Comparison of ENCODE assay signal across 24 cellular contexts in genomic region chr7:155560196-155560595, GRCh38. TPM values are rescaled to one million over a fixed set of nuclear protein-coding genes. Genes with fewer than 3 reads are reported as not detected.
DNase-seq lines count a peak whose midpoint lies in the region; ATAC-seq and TF ChIP-seq lines count a peak whose summit lies in the region.
"Had no signal": no experiment of that assay in that cellular context is flagged by ENCODE, and none has a peak within 500 bp of the region (broad histone marks: within the 10 kb centered on the region; RNA-seq: fewer than 3 reads in every experiment).

No MANE protein-coding gene starts in this region.

- H4K20me1 ChIP-seq in GM23338 (replicated peaks; ENCODE audit: insufficient read depth), result no peaks in the 10 kb centered on the region
- H4K20me1 ChIP-seq in neural progenitor cell (ENCODE audit: low read depth), result no peaks in the 10 kb centered on the region
- H4K20me1 ChIP-seq: BLaER1 treated with 17β-estradiol and CSF1 and Interleukin-3, amounts not matched to agents 10 nM and 100 nM had no signal

- POLR2A ChIA-PET in WTC11 (lab: Charles Lee), result no interaction called here

- H3K4me3 ChIP-seq in GM23338, result no peak overlapping the region
- H3K4me3 ChIP-seq in neural progenitor cell, result no peak overlapping the region
- H3K4me3 ChIP-seq in spleen, result no peak overlapping the region
- H3K4me3 ChIP-seq in foreskin fibroblast (ENCODE audit: low read depth in 1 of 2, low read length in 2 of 2), result no peak overlapping the region
- H3K4me3 ChIP-seq: A549; BLaER1 treated with 17β-estradiol and CSF1 and Interleukin-3, amounts not matched to agents 10 nM and 100 nM; GM12878; HAP-1 had no signal

- no peaks in the 10 kb centered on the region for H3K9me3 Mint-ChIP-seq in GM23338
- no peaks in the 10 kb centered on the region for H3K9me3 Mint-ChIP-seq in WTC11
- no peaks in the 10 kb centered on the region for H3K9me3 Mint-ChIP-seq in neural progenitor cell
- H3K9me3 Mint-ChIP-seq: CD4-positive, alpha-beta T cell; CD8-positive, alpha-beta memory T cell; HFFc6 had no signal

- H3K27ac Mint-ChIP-seq in GM23338 (no peak overlapping the region), WTC11 (peak overlapping the region; percentile 38; the same call in 1 of the 2 replicates), neural progenitor cell (peak overlapping the region; percentile 64)
- H3K27ac Mint-ChIP-seq: CD4-positive, alpha-beta T cell; HFFc6 had no signal

- H3K36me3 ChIP-seq in GM23338 (ENCODE audit: insufficient read depth) (no peaks in the 10 kb centered on the region), neural progenitor cell (no peaks in the 10 kb centered on the region), spleen (no peaks in the 10 kb centered on the region)
- H3K36me3 ChIP-seq: BE2C; BLaER1 treated with 17β-estradiol and CSF1 and Interleukin-3, amounts not matched to agents 10 nM and 100 nM; HAP-1 had no signal

- H3K9ac ChIP-seq in neural progenitor cell, result no peak overlapping the region
- H3K9ac ChIP-seq: BLaER1 treated with 17β-estradiol and CSF1 and Interleukin-3, amounts not matched to agents 10 nM and 100 nM had no signal

- DNase-seq in GM23338 (ENCODE audit: low spot score) (no peak), WTC11 (ENCODE audit: low spot score) (no peak), neural progenitor cell (ENCODE audit: low spot score) (no peak), spleen (peak; percentile 33), foreskin fibroblast (no peak), SW 1271 (lab: John Stamatoyannopoulos, UW) (no peak), substantia nigra (lab: John Stamatoyannopoulos, UW) (no peak)
- DNase-seq: 8988T; ACHN; AML-193; BE2C; CD4-positive, alpha-beta T cell; CD8-positive, alpha-beta memory T cell; DMS 273 treated with DMSO at 0.1 percent for 48 hours; DMS79; EL; GDM1; GOT3; HFFc6 had no signal

- no peak for TF ChIP-seq POLR2A in spleen (IDR thresholded peaks at IDR 0.05)

- H3K27me3 ChIP-seq in GM23338 (ENCODE audit: insufficient read depth) (no peaks in the 10 kb centered on the region), neural progenitor cell (no peaks in the 10 kb centered on the region), spleen (replicated peaks in 1 of 7) (peaks cover 0 to 39% (median 0%) of the 10 kb centered on the region in 7 donors)
- H3K27me3 ChIP-seq: BE2C; BLaER1 treated with 17β-estradiol and CSF1 and Interleukin-3, amounts not matched to agents 10 nM and 100 nM had no signal

- TF ChIP-seq CTCF in GM23338 (conservative IDR thresholded peaks at IDR 0.05; ENCODE audit: low read depth in 2 of 2) (no peak), WTC11 (IDR thresholded peaks at IDR 0.05) (no peak), neural progenitor cell (IDR thresholded peaks at IDR 0.05) (no peak), spleen (IDR thresholded peaks at IDR 0.05 in 8 of 11, conservative IDR thresholded peaks at IDR 0.05 in 3 of 11) (no peak), foreskin fibroblast (IDR thresholded peaks at IDR 0.05; ENCODE audit: low read depth, low read length) (no peak)

- CTCF ChIA-PET in WTC11 (lab: Charles Lee), result interaction anchor here (0.5 to 1.2 kb wide), 2 partner anchors 38 to 237 kb away, joined by 3 to 7 read pairs; no protein-coding TSS in a partner anchor

- no peaks in the 10 kb centered on the region for H3K9me3 ChIP-seq in neural progenitor cell (ENCODE audit: low read depth)
- H3K9me3 ChIP-seq in spleen, result no peaks in the 10 kb centered on the region
- H3K9me3 ChIP-seq: A549; BE2C; BLaER1 treated with 17β-estradiol and CSF1 and Interleukin-3, amounts not matched to agents 10 nM and 100 nM; HAP-1 had no signal

- peaks cover 5% of the 10 kb centered on the region for H3K27me3 Mint-ChIP-seq in GM23338 (ENCODE audit: insufficient read depth, low read depth, poor library complexity)
- no peaks in the 10 kb centered on the region; the same call in 1 of the 2 replicates for H3K27me3 Mint-ChIP-seq in WTC11 (ENCODE audit: low read depth)
- peaks cover 9% of the 10 kb centered on the region for H3K27me3 Mint-ChIP-seq in neural progenitor cell (ENCODE audit: insufficient read depth, low read depth)

- H3K36me3 Mint-ChIP-seq in GM23338 (ENCODE audit: low read depth), result no peaks in the 10 kb centered on the region
- H3K36me3 Mint-ChIP-seq in WTC11, result no peaks in the 10 kb centered on the region
- no peaks in the 10 kb centered on the region for H3K36me3 Mint-ChIP-seq in neural progenitor cell
- H3K36me3 Mint-ChIP-seq: CD14-positive monocyte; CD8-positive, alpha-beta memory T cell had no signal

- H3K9me2 ChIP-seq in GM23338 (ENCODE audit: insufficient read depth), result no peaks in the 10 kb centered on the region

- H3K79me2 ChIP-seq in GM23338 (replicated peaks; ENCODE audit: insufficient read depth), result no peaks in the 10 kb centered on the region
- H3K79me2 ChIP-seq in neural progenitor cell (ENCODE audit: low read depth), result no peaks in the 10 kb centered on the region

- H3K4me2 ChIP-seq in GM23338, result no peak overlapping the region
- H3K4me2 ChIP-seq in neural progenitor cell, result no peak overlapping the region
- H3K4me2 ChIP-seq: A549; BLaER1 treated with 17β-estradiol and CSF1 and Interleukin-3, amounts not matched to agents 10 nM and 100 nM had no signal

- WGBS in spleen, 5 donors, result 86 to 90% (median 88%) methylated on average over 8 of the region's 8 CpGs

- H3K4me3 Mint-ChIP-seq in GM23338 (no peak overlapping the region), WTC11 (no peak overlapping the region), neural progenitor cell (no peak overlapping the region)
- H3K4me3 Mint-ChIP-seq: CD14-positive monocyte; CD4-positive, alpha-beta T cell; CD8-positive, alpha-beta memory T cell; HFFc6 had no signal

- H3K4me1 ChIP-seq in GM23338 (ENCODE audit: insufficient read depth) (no peaks in the 10 kb centered on the region), neural progenitor cell (no peaks in the 10 kb centered on the region), spleen (no peaks in the 10 kb centered on the region)
- H3K4me1 ChIP-seq: A549; BE2C; BLaER1 treated with 17β-estradiol and CSF1 and Interleukin-3, amounts not matched to agents 10 nM and 100 nM; HAP-1 had no signal

- H2AFZ ChIP-seq in GM23338 (no peak overlapping the region), neural progenitor cell (replicated peaks) (no peak overlapping the region)

- H3K4me1 Mint-ChIP-seq in GM23338, result no peaks in the 10 kb centered on the region; the same call in 2 of the 3 replicates
- no peaks in the 10 kb centered on the region for H3K4me1 Mint-ChIP-seq in WTC11
- peaks cover 21% of the 10 kb centered on the region for H3K4me1 Mint-ChIP-seq in neural progenitor cell
- H3K4me1 Mint-ChIP-seq: CD14-positive monocyte; CD8-positive, alpha-beta memory T cell had no signal

- no peak overlapping the region for H3K27ac ChIP-seq in GM23338 (ENCODE audit: low read depth)
- no peak overlapping the region for H3K27ac ChIP-seq in neural progenitor cell
- H3K27ac ChIP-seq in spleen, result no peak overlapping the region
- H3K27ac ChIP-seq in substantia nigra (ENCODE audit: low read depth, low read length, poor library complexity, severe bottlenecking), result no peak overlapping the region
- H3K27ac ChIP-seq: A549; BLaER1 treated with 17β-estradiol and CSF1 and Interleukin-3, amounts not matched to agents 10 nM and 100 nM had no signal

- intact Hi-C loops in spleen (cut with DNase I; ENCODE audit: low total_unique reads), result loop anchor here (10.0 kb wide), 1 partner anchor 65 kb away; no protein-coding TSS in a partner anchor

- no peaks in the 10 kb centered on the region for H3F3A ChIP-seq in GM23338 (replicated peaks; ENCODE audit: low read depth)
- no peaks in the 10 kb centered on the region for H3F3A ChIP-seq in neural progenitor cell (ENCODE audit: low read depth)

- ATAC-seq in GM23338 (peak; percentile 20; the same call in 1 of the 3 replicates), WTC11 (no peak)

TF ChIP-seq in GM23338, 12 proteins besides CTCF, POLR2A, EP300 and RAD21 (continues in another document):
- TF ChIP-seq ZNF331 (CRISPR knock-in tag; IDR thresholded peaks at IDR 0.05; ENCODE audit: low read depth), result no peak

TF ChIP-seq in WTC11, 78 proteins besides CTCF, POLR2A, EP300 and RAD21 (continues in another document):
- TF ChIP-seq HMGA2 (CRISPR knock-in tag; IDR thresholded peaks at IDR 0.05), result no peak
- TF ChIP-seq ETV6 (CRISPR knock-in tag; IDR thresholded peaks at IDR 0.05), result no peak
- TF ChIP-seq TP53 (CRISPR knock-in tag; IDR thresholded peaks at IDR 0.05), result no peak
- TF ChIP-seq SMAD4 (CRISPR knock-in tag; IDR thresholded peaks at IDR 0.05), result no peak
- TF ChIP-seq OVOL2 (CRISPR knock-in tag; IDR thresholded peaks at IDR 0.05; ENCODE audit: borderline replicate concordance), result no peak
- no peak for TF ChIP-seq NFATC4 (CRISPR knock-in tag; IDR thresholded peaks at IDR 0.05)
- TF ChIP-seq, protein P1, sequence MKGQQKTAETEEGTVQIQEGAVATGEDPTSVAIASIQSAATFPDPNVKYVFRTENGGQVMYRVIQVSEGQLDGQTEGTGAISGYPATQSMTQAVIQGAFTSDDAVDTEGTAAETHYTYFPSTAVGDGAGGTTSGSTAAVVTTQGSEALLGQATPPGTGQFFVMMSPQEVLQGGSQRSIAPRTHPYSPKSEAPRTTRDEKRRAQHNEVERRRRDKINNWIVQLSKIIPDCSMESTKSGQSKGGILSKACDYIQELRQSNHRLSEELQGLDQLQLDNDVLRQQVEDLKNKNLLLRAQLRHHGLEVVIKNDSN (CRISPR knock-in tag; IDR thresholded peaks at IDR 0.05), result no peak
- no peak for TF ChIP-seq ZNF423 (CRISPR knock-in tag; IDR thresholded peaks at IDR 0.05)
- TF ChIP-seq CDX4 (CRISPR knock-in tag; IDR thresholded peaks at IDR 0.05; ENCODE audit: borderline replicate concordance), result no peak

RNA-seq across cellular contexts. Expression of gene CNPY1, which starts 13.8 kb away (rescaled TPM):
- 0.31 TPM in 1 of 2 replicates, not detected in the other for total RNA-seq in GM23338 (2014; rRNA removed; shearing (Covaris generic))
- not detected in 2 replicates for polyA plus RNA-seq in GM23338 (2016; fragmentation: Nextera tagmentation; extraction: Ambion mirVana)
- 0.09 TPM in 2 of 3 replicates, not detected in the other for total RNA-seq in WTC11 (2021)
- total RNA-seq in neural progenitor cell (ENCODE audit: low replicate concordance), result not detected in 2 replicates
- total RNA-seq in spleen, result not detected
- polyA plus RNA-seq in spleen, result not detected
- total RNA-seq: CD4-positive, alpha-beta T cell; CD8-positive, alpha-beta memory T cell; GM12878; HFFc6 had no signal
- polyA plus RNA-seq: A549; CD14-positive monocyte; CD8-positive, alpha-beta memory T cell; GM12878 had no signal
